1 cellular context compared by ENCODE assay signal in genomic region chr5:173878224-173878967, GRCh38.
TF ChIP-seq lines count a peak whose summit lies in the region.

No MANE protein-coding gene starts in this region.

TF ChIP-seq in K562, 482 proteins besides CTCF, POLR2A, EP300 and RAD21 (continued from another document and continues in another):
- TF ChIP-seq FOXK1 (CRISPR knock-in tag; IDR thresholded peaks at IDR 0.05; ENCODE audit: borderline replicate concordance) (no peak), ZNF282 (CRISPR knock-in tag; IDR thresholded peaks at IDR 0.05) (no peak), SMC3 (conservative IDR thresholded peaks at IDR 0.05; ENCODE audit: insufficient read depth, low read depth, low read length) (no peak), TAF15 (IDR thresholded peaks at IDR 0.05; ENCODE audit: low read depth, low read length) (no peak), MLX (CRISPR knock-in tag; conservative IDR thresholded peaks at IDR 0.05) (no peak), SNAPC5 (CRISPR knock-in tag; IDR thresholded peaks at IDR 0.05) (no peak), ZNF408 (CRISPR knock-in tag; IDR thresholded peaks at IDR 0.05; ENCODE audit: low read depth) (no peak), MITF (IDR thresholded peaks at IDR 0.05) (no peak), TEAD4 (IDR thresholded peaks at IDR 0.05; ENCODE audit: low read length) (peak; percentile 66), TEAD4 (CRISPR knock-in tag; IDR thresholded peaks at IDR 0.05; ENCODE audit: borderline replicate concordance) (no peak), SIX5 (IDR thresholded peaks at IDR 0.05; ENCODE audit: borderline replicate concordance in 1 of 2, insufficient read depth in 1 of 2, low read depth in 1 of 2, low read length in 2 of 2) (no peak), ZNF644 (tag; IDR thresholded peaks at IDR 0.05; ENCODE audit: low read depth) (peak; percentile 51), ZNF23 (CRISPR knock-in tag; IDR thresholded peaks at IDR 0.05) (no peak), ZNF507 (tag; conservative IDR thresholded peaks at IDR 0.05) (no peak), CCAR2 (IDR thresholded peaks at IDR 0.05; ENCODE audit: low read depth, low read length) (no peak), RBM39 (optimal IDR thresholded peaks at IDR 0.05; ENCODE audit: low read depth, low read length) (no peak), ZBED1 (IDR thresholded peaks at IDR 0.05) (no peak), RCOR1 (IDR thresholded peaks at IDR 0.05; ENCODE audit: borderline replicate concordance in 1 of 2, low read depth in 2 of 2, low read length in 2 of 2) (0 out of 4 replicates have a peak, but pooled peaks of 1 of the 2 experiments have one; percentile 10), RHOXF2B (CRISPR knock-in tag; conservative IDR thresholded peaks at IDR 0.05) (no peak), CBX1 (IDR thresholded peaks at IDR 0.05; ENCODE audit: low read depth) (no peak), SMARCA4 (IDR thresholded peaks at IDR 0.05) (no peak), NFATC3 (IDR thresholded peaks at IDR 0.05) (no peak), CREM (IDR thresholded peaks at IDR 0.05; ENCODE audit: low read depth) (no peak), MTA2 (IDR thresholded peaks at IDR 0.05; ENCODE audit: low read depth) (peak; percentile 21; the same call in 1 of the 2 replicates), HLTF (IDR thresholded peaks at IDR 0.05) (no peak), RBFOX2 (IDR thresholded peaks at IDR 0.05; ENCODE audit: low read depth, low read length) (no peak), KHSRP (IDR thresholded peaks at IDR 0.05) (no peak), DDX20 (tag; IDR thresholded peaks at IDR 0.05; ENCODE audit: low read depth) (no peak), SIN3B (IDR thresholded peaks at IDR 0.05; ENCODE audit: low read depth) (no peak), SUPT5H (IDR thresholded peaks at IDR 0.05) (no peak), ZKSCAN1 (IDR thresholded peaks at IDR 0.05; ENCODE audit: low read depth, low read length) (no peak), NR4A1 (CRISPR knock-in tag; IDR thresholded peaks at IDR 0.05) (no peak), NR4A1 (tag; IDR thresholded peaks at IDR 0.05) (0 out of 2 replicates have a peak, but pooled peaks have one; percentile 45), ZNF699 (CRISPR knock-in tag; IDR thresholded peaks at IDR 0.05; ENCODE audit: insufficient replicate concordance) (no peak), MYC (IDR thresholded peaks at IDR 0.05; ENCODE audit: low read depth, low read length) (no peak), MYC (CRISPR knock-in tag; IDR thresholded peaks at IDR 0.05; ENCODE audit: borderline replicate concordance, low read depth) (no peak), L3MBTL2 (IDR thresholded peaks at IDR 0.05) (no peak; the same call in 1 of the 2 replicates), BCL6 (CRISPR knock-in tag; IDR thresholded peaks at IDR 0.05) (no peak), ELF1 (tag; IDR thresholded peaks at IDR 0.05) (peak; percentile 67), ZNF184 (CRISPR knock-in tag; IDR thresholded peaks at IDR 0.05) (no peak), BDP1 (IDR thresholded peaks at IDR 0.05; ENCODE audit: insufficient read depth, insufficient read length) (no peak), ZBTB40 (IDR thresholded peaks at IDR 0.05) (0 out of 2 replicates have a peak, but pooled peaks have one; percentile 23), ZBTB40 (CRISPR knock-in tag; IDR thresholded peaks at IDR 0.05) (no peak), ELK3 (CRISPR knock-in tag; IDR thresholded peaks at IDR 0.05) (no peak), HMG20A (CRISPR knock-in tag; conservative IDR thresholded peaks at IDR 0.05) (no peak), KDM5B (IDR thresholded peaks at IDR 0.05; ENCODE audit: insufficient replicate concordance, low read depth, low read length) (no peak), DMBX1 (CRISPR knock-in tag; IDR thresholded peaks at IDR 0.05; ENCODE audit: borderline replicate concordance) (no peak), ZNF57 (CRISPR knock-in tag; IDR thresholded peaks at IDR 0.05) (no peak), CBFA2T3 (IDR thresholded peaks at IDR 0.05) (peak; percentile 86), FOXJ3 (CRISPR knock-in tag; IDR thresholded peaks at IDR 0.05) (no peak), ETS1 (conservative IDR thresholded peaks at IDR 0.05; ENCODE audit: control insufficient read depth, low read depth, low read length) (no peak), ZBTB43 (CRISPR knock-in tag; IDR thresholded peaks at IDR 0.05) (no peak), GTF2B (IDR thresholded peaks at IDR 0.05; ENCODE audit: extremely low read depth, insufficient read length) (no peak), ARID1B (IDR thresholded peaks at IDR 0.05) (peak; percentile 57), POLR2AphosphoS2 (IDR thresholded peaks at IDR 0.05; ENCODE audit: low read length) (no peak), CBFA2T2 (conservative IDR thresholded peaks at IDR 0.05) (peak; percentile 74), ZNF77 (CRISPR knock-in tag; IDR thresholded peaks at IDR 0.05) (no peak), ZNF12 (CRISPR knock-in tag; IDR thresholded peaks at IDR 0.05) (no peak), SMARCA5 (IDR thresholded peaks at IDR 0.05) (no peak), KLF10 (CRISPR knock-in tag; IDR thresholded peaks at IDR 0.05) (no peak)
